ENCODE assay signal across 9 cellular contexts in the genomic region with DNA sequence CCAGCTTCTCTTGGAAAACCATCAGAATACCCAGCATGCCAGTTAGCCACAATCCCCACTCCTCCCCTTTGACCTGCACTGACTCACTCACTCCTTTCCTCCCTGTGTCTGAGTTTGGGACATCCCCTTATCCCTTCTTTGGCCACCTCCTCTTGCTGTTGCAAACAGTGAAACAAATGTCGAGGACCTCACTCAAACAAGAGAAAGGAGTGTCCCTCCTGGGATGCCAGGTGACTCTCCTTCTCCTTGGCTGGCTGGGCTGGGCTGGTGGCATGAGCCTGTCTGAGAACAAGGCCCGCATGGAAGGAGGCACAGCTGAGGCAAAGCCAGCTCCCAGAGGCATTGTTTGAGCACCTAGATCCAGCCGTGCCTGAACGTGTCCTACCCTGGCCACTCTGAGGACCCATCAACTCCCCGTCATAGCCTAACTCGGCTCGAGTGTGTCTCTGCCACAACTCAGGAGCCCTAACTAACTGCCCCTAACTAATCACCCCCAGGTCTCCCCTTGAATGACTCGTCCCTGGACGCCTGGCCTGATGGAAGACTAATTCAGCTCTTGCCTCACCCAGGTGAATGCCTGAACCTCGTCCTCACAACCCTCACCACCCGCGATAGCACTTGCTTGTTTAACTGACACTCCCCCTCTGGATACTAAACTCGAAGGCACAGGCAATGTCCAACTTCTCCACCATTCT. TPM values are rescaled to one million over a fixed set of nuclear protein-coding genes. Genes with fewer than 3 reads are reported as not detected.
DNase-seq lines count a peak whose midpoint lies in the region; ATAC-seq and TF ChIP-seq lines count a peak whose summit lies in the region.
"Had no signal": no experiment of that assay in that cellular context is flagged by ENCODE, and none has a peak within 500 bp of the region (broad histone marks: within the 10 kb centered on the region; RNA-seq: fewer than 3 reads in every experiment).

No MANE protein-coding gene starts in this region.

- POLR2A ChIA-PET in SK-N-SH (lab: Yijun Ruan, JAX) = no interaction called here
- POLR2A ChIA-PET in activated CD4-positive, alpha-beta T cell treated with anti-CD3 and anti-CD28 coated beads, Interleukin-2, amount 10 ng/mL, durations not matched to agents 7 days and 5 days (lab: Charles Lee) = no interaction called here

- CTCF ChIA-PET in SK-N-SH (lab: Yijun Ruan, JAX) = interaction anchor here (1.3 kb wide), 1 partner anchor 16 kb away, joined by 3 read pairs; no protein-coding TSS in a partner anchor
- CTCF ChIA-PET in activated CD4-positive, alpha-beta T cell treated with anti-CD3 and anti-CD28 coated beads, Interleukin-2, amount 10 ng/mL, durations not matched to agents 7 days and 5 days (lab: Charles Lee) = interaction anchor here (1.1 kb wide), 1 partner anchor 127 kb away, joined by 4 read pairs; no protein-coding TSS in a partner anchor

- 78% methylated on average over 11 of the region's 13 CpGs for WGBS in SK-N-SH (ENCODE audit: low lambda C conversion rate)
- WGBS in esophagus squamous epithelium, 2 donors = 43 to 53% methylated on average over 12 of the region's 13 CpGs
- 69 to 83% (median 76%) methylated on average over 7 to 13 of the region's 13 CpGs for WGBS in stomach, 5 donors

- no peak overlapping the region for H3K9ac ChIP-seq in SK-N-SH

- H3K4me3 ChIP-seq in SK-N-SH (ENCODE audit: low read depth in 2 of 2, low read length in 1 of 2) (no peak overlapping the region), esophagus squamous epithelium (no peak overlapping the region), stomach (no peak overlapping the region)

- peaks cover 82% of the 10 kb centered on the region for H4K20me1 ChIP-seq in SK-N-SH (ENCODE audit: insufficient read depth)

- H2AFZ ChIP-seq in SK-N-SH (ENCODE audit: low read depth) = no peak overlapping the region

- no peak overlapping the region for H3K4me2 ChIP-seq in SK-N-SH

- H3K9me3 Mint-ChIP-seq in activated CD4-positive, alpha-beta T cell treated with anti-CD3 and anti-CD28 coated beads, Interleukin-2, amount 10 ng/mL, durations not matched to agents 7 days and 5 days = no peaks in the 10 kb centered on the region

- H3K9me3 ChIP-seq in SK-N-SH (no peaks in the 10 kb centered on the region), esophagus squamous epithelium (no peaks in the 10 kb centered on the region), stomach (no peaks in the 10 kb centered on the region)

- TF ChIP-seq RAD21 in SK-N-SH (IDR thresholded peaks at IDR 0.05; ENCODE audit: low read length) = no peak

- H3K4me1 Mint-ChIP-seq in activated CD4-positive, alpha-beta T cell treated with anti-CD3 and anti-CD28 coated beads, Interleukin-2, amount 10 ng/mL, durations not matched to agents 7 days and 5 days = peaks cover 4% of the 10 kb centered on the region

- H3K36me3 Mint-ChIP-seq in activated CD4-positive, alpha-beta T cell treated with anti-CD3 and anti-CD28 coated beads, Interleukin-2, amount 10 ng/mL, durations not matched to agents 7 days and 5 days (ENCODE audit: low read depth) = no peaks in the 10 kb centered on the region

- peak overlapping the region; percentile 56 to 62; a peak in 3 of 4 replicates for H3K27ac ChIP-seq in SK-N-SH (ENCODE audit: low read depth in 2 of 2, low read length in 1 of 2)
- peak overlapping the region in 3 of 4 donors; percentile 50 to 62 (median 58) for H3K27ac ChIP-seq in esophagus squamous epithelium
- peak overlapping the region in 2 of 5 donors; percentile 41 to 42 for H3K27ac ChIP-seq in stomach

- H3K27ac Mint-ChIP-seq in activated CD4-positive, alpha-beta T cell treated with anti-CD3 and anti-CD28 coated beads, Interleukin-2, amount 10 ng/mL, durations not matched to agents 7 days and 5 days = no peak overlapping the region

- TF ChIP-seq EP300 in SK-N-SH (IDR thresholded peaks at IDR 0.05; ENCODE audit: borderline replicate concordance in 1 of 2, low read depth in 1 of 2, low read length in 1 of 2) (no peak), stomach (IDR thresholded peaks at IDR 0.05) (no peak)

- in situ Hi-C loops in Caki2 (cut with HindIII; ENCODE audit: low pct_unique_long_range_greater_than_20kb, low sequenced_read_pairs) = no loop called here

- H3K4me1 ChIP-seq in SK-N-SH (ENCODE audit: control insufficient read depth in 1 of 2, insufficient read depth in 2 of 2, low read depth in 1 of 2, low read length in 1 of 2) (peaks cover 15 to 67% of the 10 kb centered on the region in 2 experiments), esophagus squamous epithelium (peaks cover 35 to 95% (median 37%) of the 10 kb centered on the region in 3 donors), stomach (peaks cover 17 to 70% (median 43%) of the 10 kb centered on the region in 4 donors)

- H3F3A ChIP-seq in SK-N-SH (replicated peaks; ENCODE audit: insufficient read depth) = peaks cover 8% of the 10 kb centered on the region

- no peak for TF ChIP-seq CTCF in SK-N-SH (IDR thresholded peaks at IDR 0.05)
- no peak for TF ChIP-seq CTCF in esophagus squamous epithelium (IDR thresholded peaks at IDR 0.05)
- no peak for TF ChIP-seq CTCF in stomach (IDR thresholded peaks at IDR 0.05)

- H3K27me3 ChIP-seq in SK-N-SH (ENCODE audit: insufficient read depth) (no peaks in the 10 kb centered on the region), esophagus squamous epithelium (no peaks in the 10 kb centered on the region), stomach (no peaks in the 10 kb centered on the region)

- ATAC-seq in HG03280 (IDR thresholded peaks at IDR 0.05; ENCODE audit: unreplicated experiment) = no peak

- H3K79me2 ChIP-seq in SK-N-SH (ENCODE audit: insufficient read depth) = peaks cover 87% of the 10 kb centered on the region

- DNase-seq in Caki2 (ENCODE audit: low read depth) = peak; percentile 41
- DNase-seq in SK-N-SH = no peak
- DNase-seq in esophagus squamous epithelium (lab: John Stamatoyannopoulos, UW) = no peak
- DNase-seq in renal cortical epithelial cell (ENCODE audit: low read depth) = peak; percentile 79
- no peak for DNase-seq in stomach
- DNase-seq in activated CD4-positive, alpha-beta T cell treated with anti-CD3 and anti-CD28 coated beads, Interleukin-2, amount 10 ng/mL, durations not matched to agents 7 days and 5 days = no peak
- DNase-seq in activated T-cell treated with anti-CD3 and anti-CD28 coated beads for 4 hours = no peak
- DNase-seq: activated naive CD4-positive, alpha-beta T cell treated with anti-CD3 and anti-CD28 coated beads, Interleukin-2, amount 50 U/mL, for 16 hours had no signal

- TF ChIP-seq POLR2A in esophagus squamous epithelium (IDR thresholded peaks at IDR 0.05) (no peak), stomach (IDR thresholded peaks at IDR 0.05) (no peak)

- H3K36me3 ChIP-seq in SK-N-SH (replicated peaks in 1 of 2; ENCODE audit: control insufficient read depth in 1 of 2, insufficient read depth in 2 of 2, low read length in 1 of 2) = no peaks in the 10 kb centered on the region
- H3K36me3 ChIP-seq in esophagus squamous epithelium = peaks cover 0 to 13% (median 5%) of the 10 kb centered on the region in 3 donors
- peaks cover 0 to 15% (median 5%) of the 10 kb centered on the region in 4 donors for H3K36me3 ChIP-seq in stomach

- no peaks in the 10 kb centered on the region for H3K27me3 Mint-ChIP-seq in activated CD4-positive, alpha-beta T cell treated with anti-CD3 and anti-CD28 coated beads, Interleukin-2, amount 10 ng/mL, durations not matched to agents 7 days and 5 days

- intact Hi-C loops in esophagus squamous epithelium (cut with DNase I) = no loop called here
- intact Hi-C loops in stomach (cut with DNase I; ENCODE audit: low total_unique reads) = no loop called here

- no peak overlapping the region for H3K4me3 Mint-ChIP-seq in activated CD4-positive, alpha-beta T cell treated with anti-CD3 and anti-CD28 coated beads, Interleukin-2, amount 10 ng/mL, durations not matched to agents 7 days and 5 days

- H3K9me2 ChIP-seq in SK-N-SH = no peaks in the 10 kb centered on the region

TF ChIP-seq in SK-N-SH, 30 proteins besides CTCF, POLR2A, EP300 and RAD21:
- TF ChIP-seq GABPA (IDR thresholded peaks at IDR 0.05; ENCODE audit: low read depth) = no peak
- TF ChIP-seq TCF12 (IDR thresholded peaks at IDR 0.05) = peak; percentile 20; the same call in 1 of the 2 replicates
- TF ChIP-seq EZH2phosphoT487 (IDR thresholded peaks at IDR 0.05; ENCODE audit: borderline replicate concordance, low read depth) = no peak

RNA-seq across cellular contexts. Expression of a gene that starts 43.0 kb away (rescaled TPM):
- 2.7 and 12.9 TPM in 2 replicates for total RNA-seq in Caki2 (2014; rRNA removed; shearing (Covaris generic); ENCODE audit: low replicate concordance)
- 9.1 and 19.0 TPM in 2 replicates for polyA plus RNA-seq in SK-N-SH (2012; rRNA removed)
- polyA plus RNA-seq in SK-N-SH (2012; cell fraction: cytosol; rRNA removed) = 14.3 and 16.0 TPM in 2 replicates
- 61.3 and 99.7 TPM in 2 replicates for polyA plus RNA-seq in SK-N-SH (2012; cell fraction: nucleus; rRNA removed)
- 10 to 100 TPM; 17.7 to 84.1 (median 45.6) TPM for total RNA-seq in esophagus squamous epithelium
- 29.3 and 174 TPM in 2 replicates for total RNA-seq in renal cortical epithelial cell
- 100 to 1,000 TPM in 4 of 5 donors, 10 to 100 TPM in 1; 61.7 to 292 (median 116) TPM for total RNA-seq in stomach
- polyA plus RNA-seq in stomach = 10 to 100 TPM; 27.2 to 49.6 (median 37.7) TPM
- 100 to 1,000 TPM in 1 of 2 experiments, 10 to 100 TPM in 1; 96.4 to 102 TPM for total RNA-seq in activated CD4-positive, alpha-beta T cell treated with anti-CD3 and anti-CD28 coated beads, Interleukin-2, amount 10 ng/mL, durations not matched to agents 7 days and 5 days

Comparison
In these comparisons a context has a peak if more than half of its experiments do, and no peak if none do; other contexts are left out.
1. DNase-seq: peak in Caki2 (single experiment) and renal cortical epithelial cell (single experiment); none in SK-N-SH (single experiment), esophagus squamous epithelium (single experiment), stomach (single experiment), activated CD4-positive, alpha-beta T cell treated with anti-CD3 and anti-CD28 coated beads, Interleukin-2, amount 10 ng/mL, durations not matched to agents 7 days and 5 days (single experiment) and activated T-cell treated with anti-CD3 and anti-CD28 coated beads for 4 hours (single experiment).